Comparison of ENCODE assay signal across 12 cellular contexts in genomic region chr20:58690351-58690750, GRCh38. TPM values are rescaled to one million over a fixed set of nuclear protein-coding genes. Genes with fewer than 3 reads are reported as not detected.
DNase-seq lines count a peak whose midpoint lies in the region; ATAC-seq and TF ChIP-seq lines count a peak whose summit lies in the region.
"Had no signal": no experiment of that assay in that cellular context is flagged by ENCODE, and none has a peak within 500 bp of the region (broad histone marks: within the 10 kb centered on the region; RNA-seq: fewer than 3 reads in every experiment).

No MANE protein-coding gene starts in this region.

- H3K36me3 Mint-ChIP-seq in MCF 10A (ENCODE audit: insufficient read depth, unreplicated experiment) (peaks cover 7% of the 10 kb centered on the region), natural killer cell (no peaks in the 10 kb centered on the region)

- H3K27ac Mint-ChIP-seq in MCF 10A (ENCODE audit: low read depth, unreplicated experiment) (no peak overlapping the region), natural killer cell (peak overlapping the region; percentile 84 to 86)

- H3K27me3 Mint-ChIP-seq in MCF 10A (ENCODE audit: insufficient read depth, unreplicated experiment) (no peaks in the 10 kb centered on the region), natural killer cell (ENCODE audit: low read depth in 2 of 2) (no peaks in the 10 kb centered on the region)

- no TSS peak for BruUV-seq in MCF 10A (replicated peaks; lab: Mats Ljungman, UMichigan)

- POLR2A ChIA-PET in MCF 10A (lab: Yijun Ruan, JAX), result interaction anchor here (1.7 kb wide), 1 partner anchor 39 kb away, joined by 7 read pairs; the partner anchor contains the start of gene STX16

- no peak for TF ChIP-seq EP300 in transverse colon (IDR thresholded peaks at IDR 0.05; ENCODE audit: low read depth)

- H3K36me3 ChIP-seq in breast epithelium, result no peaks in the 10 kb centered on the region
- H3K36me3 ChIP-seq in transverse colon, result no peaks in the 10 kb centered on the region

- H3K9me3 Mint-ChIP-seq in MCF 10A (ENCODE audit: unreplicated experiment), result no peaks in the 10 kb centered on the region
- H3K9me3 Mint-ChIP-seq in natural killer cell, result no peaks in the 10 kb centered on the region

- ATAC-seq in natural killer cell, result no peak

- H3K4me1 Mint-ChIP-seq in MCF 10A (ENCODE audit: insufficient read depth, unreplicated experiment), result peaks cover 5% of the 10 kb centered on the region
- H3K4me1 Mint-ChIP-seq in natural killer cell, result peaks cover 0 to 7% of the 10 kb centered on the region in 2 donors

- DNase-seq in breast epithelium (ENCODE audit: low spot score in 2 of 2), result no peak
- no peak for DNase-seq in MCF 10A (ENCODE audit: unreplicated experiment)
- peak; percentile 45 for DNase-seq in choroid plexus epithelial cell (ENCODE audit: low read depth)
- no peak for DNase-seq in natural killer cell
- no peak for DNase-seq in transverse colon
- DNase-seq in NCI-H1105 (lab: John Stamatoyannopoulos, UW), result no peak
- no peak for DNase-seq in NCI-H446 (lab: John Stamatoyannopoulos, UW)
- no peak for DNase-seq in activated gamma-delta T cell treated with Interleukin-2 at 50 U/mL for 16 hours
- DNase-seq: erythroblast; NCI-H1694 treated with DMSO at 0.1 percent for 48 hours; NK-92 treated with Interleukin-12 subunit alpha and Interleukin-12 subunit beta, amount 100 ng/mL, for 24 hours; stimulated activated CD4-positive, alpha-beta T cell treated with anti-CD3 and anti-CD28 coated beads, Interleukin-4, amount 100 ng/mL, for 24 hours had no signal

- H3K4me1 ChIP-seq in breast epithelium, result peaks cover 5 to 23% of the 10 kb centered on the region in 2 donors
- peaks cover 15 to 34% (median 25%) of the 10 kb centered on the region in 4 donors for H3K4me1 ChIP-seq in transverse colon

- intact Hi-C loops in breast epithelium (cut with DNase I; ENCODE audit: low total_unique reads), result no loop called here
- intact Hi-C loops in MCF 10A (cut with micrococcal nuclease), result no loop called here
- intact Hi-C loops in natural killer cell (cut with micrococcal nuclease), result loop anchor here (10.0 kb wide), 1 partner anchor 456 kb away; no protein-coding TSS in a partner anchor
- intact Hi-C loops in transverse colon (cut with DNase I; ENCODE audit: low total_unique reads), result no loop called here

- in situ Hi-C loops in transverse colon (cut with MboI; ENCODE audit: low pct_ligation_motif_present in 1 of 4, low pct_unique_long_range_greater_than_20kb in 1 of 4, low sequenced_read_pairs in 3 of 4), result no loop called here

- H3K4me3 Mint-ChIP-seq in MCF 10A (ENCODE audit: unreplicated experiment), result no peak overlapping the region
- H3K4me3 Mint-ChIP-seq in natural killer cell, result peak overlapping the region; percentile 51

- no peak overlapping the region for H3K4me3 ChIP-seq in breast epithelium
- no peak overlapping the region for H3K4me3 ChIP-seq in choroid plexus epithelial cell (ENCODE audit: low read depth, low read length)
- no peak overlapping the region for H3K4me3 ChIP-seq in transverse colon

- no peak for TF ChIP-seq POLR2A in breast epithelium (IDR thresholded peaks at IDR 0.05)
- TF ChIP-seq POLR2A in transverse colon (IDR thresholded peaks at IDR 0.05), result no peak

- H3K27ac ChIP-seq in breast epithelium (peak overlapping the region; percentile 52 to 73), transverse colon (peak overlapping the region; percentile 87 to 96 (median 92))

- H3K9me3 ChIP-seq in breast epithelium (no peaks in the 10 kb centered on the region), transverse colon (no peaks in the 10 kb centered on the region)

- WGBS in transverse colon (ENCODE audit: low coverage in 1 of 2), 2 donors, result 40 to 47% methylated on average over 3 of the region's 3 CpGs

- TF ChIP-seq CTCF in breast epithelium (IDR thresholded peaks at IDR 0.05), result no peak
- TF ChIP-seq CTCF in MCF 10A (IDR thresholded peaks at IDR 0.05; ENCODE audit: unreplicated experiment), result no peak
- TF ChIP-seq CTCF in choroid plexus epithelial cell (conservative IDR thresholded peaks at IDR 0.05; ENCODE audit: low read depth, low read length), result no peak
- TF ChIP-seq CTCF in natural killer cell (IDR thresholded peaks at IDR 0.05), result no peak
- TF ChIP-seq CTCF in transverse colon (IDR thresholded peaks at IDR 0.05), result no peak

- H3K27me3 ChIP-seq in breast epithelium, result no peaks in the 10 kb centered on the region
- no peaks in the 10 kb centered on the region for H3K27me3 ChIP-seq in transverse colon

- CTCF ChIA-PET in MCF 10A (lab: Yijun Ruan, JAX), result no interaction called here

RNA-seq across cellular contexts. Expression of gene NPEPL1, which starts 2.2 kb away (rescaled TPM):
- total RNA-seq in breast epithelium (10 to 100 TPM; 26.8 to 35.7 (median 30.8) TPM), MCF 10A (2022) (23.4 and 25.8 TPM in 2 replicates), natural killer cell (10 to 100 TPM; 66.0 to 83.7 (median 68.4) TPM), transverse colon (100 to 1,000 TPM in 1 of 4 donors, 10 to 100 TPM in 3; 33.3 to 109 (median 66.9) TPM)

RNA-seq across cellular contexts. Expression of gene STX16, which starts 39.3 kb away (rescaled TPM):
- total RNA-seq in breast epithelium (10 to 100 TPM; 54.4 to 76.5 (median 74.4) TPM), MCF 10A (2022) (93.3 and 108 TPM in 2 replicates), natural killer cell (100 to 1,000 TPM; 136 to 146 (median 143) TPM), transverse colon (100 to 1,000 TPM in 1 of 4 donors, 10 to 100 TPM in 3; 52.3 to 146 (median 77.0) TPM)
